9 cellular contexts compared by ENCODE assay signal in the genomic region with DNA sequence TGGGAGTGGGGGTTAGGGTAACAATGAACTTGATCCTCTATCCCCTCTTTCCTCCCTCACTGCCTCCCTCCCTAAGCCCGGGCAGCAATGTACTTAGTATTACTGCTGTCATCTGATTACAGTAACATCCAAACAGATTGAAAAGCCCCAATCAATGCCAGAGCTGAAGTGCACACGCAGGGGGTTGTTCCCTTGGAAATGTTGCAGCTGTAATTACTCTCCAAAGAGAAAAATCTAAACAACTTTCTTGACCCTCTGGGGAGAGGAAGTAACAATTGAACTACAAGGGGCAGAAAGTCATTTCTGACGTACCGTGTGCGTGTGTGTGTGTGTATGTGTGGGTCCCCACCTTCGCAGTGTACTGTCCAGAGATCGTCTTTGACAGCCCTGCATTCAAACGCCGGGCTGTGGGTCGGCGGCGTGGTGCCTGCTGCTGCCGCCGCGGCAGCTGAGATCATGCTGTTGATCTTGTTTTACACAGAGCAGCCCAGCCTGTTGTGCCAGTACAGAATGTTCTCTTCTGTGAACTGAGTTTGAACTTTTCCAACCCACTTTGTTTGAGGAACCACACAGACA.
A peak's percentile ranks its signal among the peaks of the same experiment; 100 is the strongest.
DNase-seq lines count a peak whose midpoint lies in the region; ATAC-seq, FAIRE-seq and TF ChIP-seq lines count a peak whose summit lies in the region.
"Had no signal": no experiment of that assay in that cellular context is flagged by ENCODE, and none has a peak within 500 bp of the region (broad histone marks: within the 10 kb centered on the region; RNA-seq: fewer than 3 reads in every experiment).

No MANE protein-coding gene starts in this region.

- peaks cover 5 to 24% of the 10 kb centered on the region in 2 experiments; a peak in 4 of 5 replicates for H3K4me1 ChIP-seq in K562 (replicated peaks in 1 of 2; ENCODE audit: control insufficient read depth in 2 of 2, insufficient read depth in 2 of 2, low read length in 2 of 2)

- H3K4me2 ChIP-seq in K562 (ENCODE audit: insufficient read depth, low read length) = no peak overlapping the region

- no peak for TF ChIP-seq CTCF in K562 (IDR thresholded peaks at IDR 0.05 in 2 of 3, conservative IDR thresholded peaks at IDR 0.05 in 1 of 3; ENCODE audit: insufficient read depth in 2 of 3, low read depth in 1 of 3, low read length in 3 of 3)

- H3K27ac ChIP-seq in K562 (ENCODE audit: extremely low read depth, low read depth, low read length) (no peak overlapping the region), layer of hippocampus (ENCODE audit: low read depth, low read length) (peak overlapping the region; percentile 95)

- ATAC-seq in K562 = no peak

- TF ChIP-seq EP300 in K562 (IDR thresholded peaks at IDR 0.05; ENCODE audit: low read length) = no peak

- H3K4me3 ChIP-seq in K562 (no peak overlapping the region), MG63 (no peak overlapping the region)

- peak overlapping the region in 1 of 2 experiments; percentile 50; a peak in 2 of 4 replicates for H3K9ac ChIP-seq in K562 (ENCODE audit: insufficient read depth in 1 of 2, low read depth in 2 of 2, low read length in 2 of 2)

- no peak for TF ChIP-seq RAD21 in K562 (CRISPR knock-in tag; conservative IDR thresholded peaks at IDR 0.05 in 1 of 2, IDR thresholded peaks at IDR 0.05 in 1 of 2)

- CTCF ChIA-PET in K562 (lab: Yijun Ruan, JAX; ENCODE audit: low intra/inter-chr PET ratio) = no interaction called here

- H3K36me3 ChIP-seq in K562 (ENCODE audit: control insufficient read depth, insufficient read depth, low read length) = no peaks in the 10 kb centered on the region
- H3K36me3 ChIP-seq in MG63 = no peaks in the 10 kb centered on the region

- no TSS peak for BruUV-seq in K562 (replicated peaks; lab: Mats Ljungman, UMichigan)

- POLR2A ChIA-PET in K562 (lab: Yijun Ruan, JAX) = interaction anchor here (1.0 kb wide), 1 partner anchor 11 kb away, joined by 3 read pairs; no protein-coding TSS in a partner anchor

- no peak for TF ChIP-seq POLR2A in K562 (conservative IDR thresholded peaks at IDR 0.05)

- no peak for FAIRE-seq in K562 (lab: Jason Lieb, UNC)
- FAIRE-seq in urothelium cell line (lab: Jason Lieb, UNC) = no peak
- FAIRE-seq: TTC549 had no signal

- H2AFZ ChIP-seq in K562 (ENCODE audit: low read depth, low read length) = peak overlapping the region; percentile 74; the same call in 1 of the 2 replicates

- H3K79me2 ChIP-seq in K562 (ENCODE audit: control insufficient read depth, insufficient read depth, low read length) = no peaks in the 10 kb centered on the region

- H3K27me3 ChIP-seq in K562 (ENCODE audit: control insufficient read depth in 2 of 2, insufficient read depth in 2 of 2, low read length in 2 of 2) (no peaks in the 10 kb centered on the region), layer of hippocampus (ENCODE audit: control insufficient read depth, insufficient read depth, low read length) (no peaks in the 10 kb centered on the region), MG63 (no peaks in the 10 kb centered on the region)

- H3K9me1 ChIP-seq in K562 (ENCODE audit: control insufficient read depth, insufficient read depth, low read length) = no peaks in the 10 kb centered on the region

- intact Hi-C loops in K562 (cut with micrococcal nuclease) = loop anchor here (10.0 kb wide), 1 partner anchor 226 kb away; the partner anchor contains the start of gene SMC5

- H3K9me3 ChIP-seq in K562 (replicated peaks; ENCODE audit: control insufficient read depth, insufficient read depth, low read depth, low read length) = no peaks in the 10 kb centered on the region
- H3K9me3 ChIP-seq in MG63 = no peaks in the 10 kb centered on the region

- no peaks in the 10 kb centered on the region for H4K20me1 ChIP-seq in K562 (replicated peaks; ENCODE audit: control insufficient read depth, insufficient read depth, low read length)

- DNase-seq in M059J (ENCODE audit: low read depth) (peak; percentile 50), K562 (ENCODE audit: extremely low read depth in 1 of 4, low spot score in 3 of 4) (no peak), smooth muscle cell of the brain vasculature (ENCODE audit: low read depth, low spot score) (peak; percentile 91), ACHN (no peak), urothelium cell line (ENCODE audit: low spot score) (no peak), epidermal melanocyte (ENCODE audit: insufficient read length, low spot score) (no peak), MG63 (no peak)

- WGBS in K562 (ENCODE audit: insufficient coverage, low coverage, missing lambda C conversion rate) = 50% methylated on average over 6 of the region's 15 CpGs

- in situ Hi-C loops in K562 (cut with MboI) (no loop called here), ACHN (cut with HindIII; ENCODE audit: low pct_ligation_motif_present, low pct_unique_long_range_greater_than_20kb, low sequenced_read_pairs) (no loop called here)

TF ChIP-seq in K562, 482 proteins besides CTCF, POLR2A, EP300 and RAD21:
- no peak for TF ChIP-seq ETV1 (tag; conservative IDR thresholded peaks at IDR 0.05; ENCODE audit: low read depth)
- TF ChIP-seq NUFIP1 (IDR thresholded peaks at IDR 0.05; ENCODE audit: partially characterized antibody) = no peak
- TF ChIP-seq ZNF174 (CRISPR knock-in tag; IDR thresholded peaks at IDR 0.05) = no peak
- TF ChIP-seq ZSCAN29 (IDR thresholded peaks at IDR 0.05) = no peak
- TF ChIP-seq ZNF384 (IDR thresholded peaks at IDR 0.05; ENCODE audit: low read depth, low read length) = no peak
- TF ChIP-seq SMARCE1 (IDR thresholded peaks at IDR 0.05) = no peak
- TF ChIP-seq ZNF184 (CRISPR knock-in tag; IDR thresholded peaks at IDR 0.05) = no peak
- TF ChIP-seq TEAD2 (tag; IDR thresholded peaks at IDR 0.05) = no peak

Comparison
In these comparisons a context has a peak if more than half of its experiments do, and no peak if none do; other contexts are left out.
1. DNase-seq: peak in M059J (single experiment) and smooth muscle cell of the brain vasculature (single experiment); none in K562 (0 of 4), ACHN (single experiment), urothelium cell line (single experiment), epidermal melanocyte (single experiment) and MG63 (single experiment).